In genomic region chr17:34198519-34198918, GRCh38 we compare ENCODE assay signal across 30 cellular contexts. TPM values are rescaled to one million over a fixed set of nuclear protein-coding genes. Genes with fewer than 3 reads are reported as not detected.
"Had no signal": no experiment of that assay in that cellular context is flagged by ENCODE, and none has a peak within 500 bp of the region (broad histone marks: within the 10 kb centered on the region; RNA-seq: fewer than 3 reads in every experiment).

No MANE protein-coding gene starts in this region.

- FAIRE-seq: frontal cortex had no signal

- DNase-seq: activated CD4-positive, alpha-beta memory T cell treated with anti-CD3 and anti-CD28 coated beads, Interleukin-2, amount 10 ng/mL, durations not matched to agents 7 days and 5 days; activated CD4-positive, alpha-beta T cell treated with anti-CD3 and anti-CD28 coated beads for 1 hour; activated CD4-positive, alpha-beta T cell treated with anti-CD3 and anti-CD28 coated beads for 4 hours; activated CD4-positive, alpha-beta T cell treated with anti-CD3 and anti-CD28 coated beads, Interleukin-2, amount 10 ng/mL, durations not matched to agents 7 days and 5 days; activated CD4-positive, alpha-beta T cell treated with anti-CD3 and anti-CD28 coated beads, Interleukin-2, amount 50 U/mL, for 4 hours; activated CD8-positive, alpha-beta memory T cell treated with anti-CD3 and anti-CD28 coated beads, Interleukin-2, amount 50 U/mL, for 48 hours; activated effector memory CD4-positive, alpha-beta T cell treated with Interleukin-2 at 50 U/mL for 16 hours; activated gamma-delta T cell treated with Interleukin-2 at 50 U/mL for 16 hours; activated naive CD4-positive, alpha-beta T cell treated with Interleukin-2 at 50 U/mL for 16 hours; activated naive CD8-positive, alpha-beta T cell treated with anti-CD3 and anti-CD28 coated beads, Interleukin-2, amount 10 ng/mL, durations not matched to agents 7 days and 5 days; activated T-cell treated with anti-CD3 and anti-CD28 coated beads for 4 hours; activated T-cell treated with anti-CD3 and anti-CD28 coated beads, Interleukin-2, amount 50 U/mL, for 24 hours; activated T-cell treated with anti-CD3 and anti-CD28 coated beads, Interleukin-2, amount 50 U/mL, for 72 hours; dorsolateral prefrontal cortex; effector memory CD4-positive, alpha-beta T cell; endodermal cell; foreskin fibroblast; head of caudate nucleus; T-helper 1 cell; T-helper 2 cell had no signal

- ATAC-seq: activated naive CD4-positive, alpha-beta T cell treated with anti-CD3 and anti-CD28 coated beads, Interleukin-2, amount 50 U/mL, for 72 hours; activated T-cell treated with anti-CD3 and anti-CD28 coated beads, Interleukin-2, amount 50 U/mL, for 72 hours; esophagus mucosa had no signal

- H3K36me3 Mint-ChIP-seq: activated naive CD8-positive, alpha-beta T cell treated with anti-CD3 and anti-CD28 coated beads, Interleukin-2, amount 10 ng/mL, durations not matched to agents 7 days and 5 days; brain had no signal

- H3K27me3 ChIP-seq: ascending aorta had no signal

- H3K9me3 Mint-ChIP-seq: activated T-cell treated with anti-CD3 and anti-CD28 coated beads, Interleukin-2, amount 50 U/mL, for 24 hours; central memory CD8-positive, alpha-beta T cell had no signal

- H3K27ac Mint-ChIP-seq: activated CD4-positive, alpha-beta memory T cell treated with anti-CD3 and anti-CD28 coated beads, Interleukin-2, amount 10 ng/mL, durations not matched to agents 7 days and 5 days; activated CD4-positive, alpha-beta T cell treated with anti-CD3 and anti-CD28 coated beads, Interleukin-2, amount 10 ng/mL, durations not matched to agents 7 days and 5 days; activated naive CD4-positive, alpha-beta T cell treated with anti-CD3 and anti-CD28 coated beads, Interleukin-2, amount 50 U/mL, for 72 hours; activated naive CD8-positive, alpha-beta T cell treated with anti-CD3 and anti-CD28 coated beads, Interleukin-2, amount 10 ng/mL, durations not matched to agents 7 days and 5 days; activated T-cell treated with anti-CD3 and anti-CD28 coated beads, Interleukin-2, amount 50 U/mL, for 24 hours; activated T-cell treated with anti-CD3 and anti-CD28 coated beads, Interleukin-2, amount 50 U/mL, for 72 hours; brain; dendritic cell treated with granulocyte-macrophage colony-stimulating factor and Interleukin-4, amounts not matched to agents 40 ng/mL and 50 ng/mL, for 4 days; endodermal cell had no signal

- H3K4me1 ChIP-seq: breast epithelium had no signal

- H3K27ac ChIP-seq: ascending aorta, breast epithelium, cardiac muscle cell, coronary artery, dorsolateral prefrontal cortex had no signal

- H3K36me3 ChIP-seq: ascending aorta, breast epithelium, cardiac muscle cell had no signal

- H3K4me1 Mint-ChIP-seq: brain had no signal

- H3K4me3 Mint-ChIP-seq: activated CD4-positive, alpha-beta memory T cell treated with anti-CD3 and anti-CD28 coated beads, Interleukin-2, amount 10 ng/mL, durations not matched to agents 7 days and 5 days; activated CD4-positive, alpha-beta T cell treated with anti-CD3 and anti-CD28 coated beads, Interleukin-2, amount 10 ng/mL, durations not matched to agents 7 days and 5 days; activated naive CD8-positive, alpha-beta T cell treated with anti-CD3 and anti-CD28 coated beads, Interleukin-2, amount 10 ng/mL, durations not matched to agents 7 days and 5 days; activated T-cell treated with anti-CD3 and anti-CD28 coated beads, Interleukin-2, amount 50 U/mL, for 24 hours; activated T-cell treated with anti-CD3 and anti-CD28 coated beads, Interleukin-2, amount 50 U/mL, for 72 hours; brain; central memory CD8-positive, alpha-beta T cell; dendritic cell treated with granulocyte-macrophage colony-stimulating factor and Interleukin-4, amounts not matched to agents 40 ng/mL and 50 ng/mL, for 4 days; endodermal cell had no signal

- H3K4me3 ChIP-seq: ascending aorta, breast epithelium, cardiac muscle cell, coronary artery, dorsolateral prefrontal cortex had no signal

RNA-seq across cellular contexts. Expression of gene CCL2, which starts 56.6 kb away (rescaled TPM):
- total RNA-seq: activated CD4-positive, alpha-beta memory T cell treated with anti-CD3 and anti-CD28 coated beads, Interleukin-2, amount 10 ng/mL, durations not matched to agents 7 days and 5 days; activated CD4-positive, alpha-beta T cell treated with anti-CD3 and anti-CD28 coated beads, Interleukin-2, amount 10 ng/mL, durations not matched to agents 7 days and 5 days; activated naive CD4-positive, alpha-beta T cell treated with anti-CD3 and anti-CD28 coated beads, Interleukin-2, amount 50 U/mL, for 72 hours had no signal
